Comparison of ENCODE assay signal across 23 cellular contexts in the genomic region with DNA sequence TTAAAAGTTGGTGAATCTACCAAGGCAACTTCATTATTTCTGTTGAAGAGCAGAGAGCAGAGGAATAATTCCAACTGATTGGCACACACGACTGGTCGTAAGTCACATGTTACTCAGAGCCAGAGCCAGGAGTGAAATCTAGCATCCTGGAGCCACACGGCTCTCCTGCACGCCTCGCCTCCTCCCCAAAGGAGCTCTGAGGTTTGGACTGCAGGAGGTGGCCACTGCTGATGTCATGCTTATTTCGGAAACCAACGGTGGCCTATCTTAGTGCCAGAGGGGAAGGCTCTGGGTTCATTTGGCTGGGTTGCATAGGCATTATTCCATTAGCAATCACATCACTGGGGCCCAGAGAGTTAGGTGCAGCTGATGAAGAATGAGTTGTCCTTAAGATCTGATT.
"Had no signal": no experiment of that assay in that cellular context is flagged by ENCODE, and none has a peak within 500 bp of the region (broad histone marks: within the 10 kb centered on the region; RNA-seq: fewer than 3 reads in every experiment).

No MANE protein-coding gene starts in this region.

- H3K36me3 ChIP-seq: Peyer's patch, SJSA1 had no signal

- H3K27me3 ChIP-seq: SJSA1 had no signal

- H3K9me3 ChIP-seq: Peyer's patch, SJSA1 had no signal

- H3K4me3 Mint-ChIP-seq: IgD-negative memory B cell had no signal

- H3K27ac Mint-ChIP-seq: IgD-negative memory B cell had no signal

- DNase-seq: Kasumi-1, NCI-H1092 treated with DMSO at 0.1 percent for 48 hours, NCI-H1436, NCI-H187, NCI-H2029, NCI-H2081 treated with DMSO at 0.1 percent for 48 hours, NCI-H2171, NCI-H226, NCI-H446, NCI-H510A, NCI-H524 treated with DMSO at 0.1 percent for 48 hours, NCI-H69, NCI-H774, PC-9, Peyer's patch, Right ventricle myocardium superior, SIG-M5 had no signal

- H3K4me3 ChIP-seq: K562, PC-9, Peyer's patch, SJSA1, SK-N-MC had no signal

- H3K4me1 ChIP-seq: Peyer's patch, SJSA1 had no signal

- ATAC-seq: HepG2, K562 had no signal

- H3K27ac ChIP-seq: KMS-11, PC-9, Peyer's patch, SJSA1, SK-N-MC had no signal

- H3K36me3 Mint-ChIP-seq: IgD-negative memory B cell had no signal
